ENCODE assay signal across 8 cellular contexts in the genomic region with DNA sequence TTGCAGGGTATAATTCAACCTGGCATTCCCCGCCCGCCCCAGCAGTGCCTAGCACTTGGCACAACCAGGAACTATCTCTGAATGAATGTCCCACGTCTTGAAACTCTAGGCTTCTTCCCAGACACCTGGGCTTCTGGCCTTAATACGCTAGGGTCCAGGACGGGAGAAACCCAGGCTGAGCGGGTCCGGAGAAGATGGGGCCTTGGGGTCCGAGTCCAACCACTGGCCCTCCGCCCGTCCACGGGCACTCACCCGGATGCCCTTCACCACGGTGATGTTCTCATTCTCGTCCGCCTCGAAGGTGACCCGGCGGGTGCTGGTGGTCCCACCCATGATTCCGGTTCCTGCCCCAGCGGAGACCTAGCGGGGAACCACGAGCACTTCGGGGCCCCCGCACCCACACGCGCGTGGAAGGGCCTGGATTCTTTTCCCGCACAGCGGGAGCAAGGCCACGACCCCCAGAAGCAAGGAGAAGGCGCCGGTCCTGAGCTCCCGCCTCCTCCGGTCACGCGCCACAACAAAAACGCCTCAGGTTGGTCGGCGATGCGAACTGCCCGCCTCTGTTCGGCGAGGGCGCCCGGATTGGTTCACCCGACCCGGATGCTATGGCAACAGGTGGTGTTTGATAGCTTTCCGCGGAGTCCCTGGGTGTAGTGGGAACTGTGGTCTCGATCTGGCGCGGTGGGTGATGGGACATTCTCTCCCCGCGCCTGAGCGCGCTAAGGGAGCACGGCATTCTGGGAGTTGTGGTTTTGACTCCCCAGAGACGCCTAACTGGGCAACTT. TPM values are rescaled to one million over a fixed set of nuclear protein-coding genes. Genes with fewer than 3 reads are reported as not detected.
A peak's percentile ranks its signal among the peaks of the same experiment; 100 is the strongest.
DNase-seq lines count a peak whose midpoint lies in the region; ATAC-seq and TF ChIP-seq lines count a peak whose summit lies in the region.

A gene (minus strand): TSS at position 486 of the 785 bp plus-strand sequence. CDS start 153 bp downstream, at position 333.

- CTCF ChIA-PET in Calu3 (lab: Charles Lee), result interaction anchor here (0.6 to 0.7 kb wide), 2 partner anchors 9 to 353 kb away, joined by 3 read pairs; no protein-coding TSS in a partner anchor

- H3K27ac ChIP-seq in HUES64 (ENCODE audit: low read depth, low read length) (peak within 1 kb of the TSS; percentile 37), OCI-LY1 (ENCODE audit: low read depth, low read length, poor library complexity, severe bottlenecking) (peak within 1 kb of the TSS; percentile 54)

- H3K9ac ChIP-seq in HUES64 (ENCODE audit: low read depth, low read length), result peak within 1 kb of the TSS; percentile 83
- peak within 1 kb of the TSS; percentile 82 for H3K9ac ChIP-seq in OCI-LY1 (ENCODE audit: low read length)

- peak within 1 kb of the TSS; percentile 99 for H3K4me2 ChIP-seq in OCI-LY1 (ENCODE audit: low read length)

- H3K27me3 Mint-ChIP-seq in Calu3 (ENCODE audit: unreplicated experiment), result peaks cover 10% of the 10 kb centered on the region

- peaks cover 34% of the 10 kb centered on the region for H3K4me1 ChIP-seq in HUES64 (ENCODE audit: insufficient read depth, low read length)
- H3K4me1 ChIP-seq in OCI-LY1 (ENCODE audit: insufficient read depth, low read length, severe bottlenecking), result peaks cover 32% of the 10 kb centered on the region

- H2AFZ ChIP-seq in OCI-LY1 (ENCODE audit: low read length), result peak within 1 kb of the TSS; percentile 98

- intact Hi-C loops in Calu3 (cut with micrococcal nuclease; ENCODE audit: unreplicated experiment), result no loop called here

- no peaks in the 10 kb centered on the region for H3K36me3 ChIP-seq in HUES64 (ENCODE audit: insufficient read depth, low read length)
- peaks cover 32% of the 10 kb centered on the region for H3K36me3 ChIP-seq in OCI-LY1 (ENCODE audit: insufficient read depth, low read length)

- ATAC-seq in GM21447 (IDR thresholded peaks at IDR 0.05; ENCODE audit: unreplicated experiment), result peak; percentile 99

- peaks cover 17% of the 10 kb centered on the region for H3K36me3 Mint-ChIP-seq in Calu3 (ENCODE audit: insufficient read depth, unreplicated experiment)

- TF ChIP-seq CTCF in Calu3 (IDR thresholded peaks at IDR 0.05; ENCODE audit: unreplicated experiment) (no peak), OCI-LY1 (IDR thresholded peaks at IDR 0.05; ENCODE audit: low read length) (no peak)

- no TSS peak for BruUV-seq in Calu3 (replicated peaks; lab: Mats Ljungman, UMichigan)

- no peaks in the 10 kb centered on the region for H3K9me3 Mint-ChIP-seq in Calu3 (ENCODE audit: low read depth, unreplicated experiment)

- under 1% methylated on average over 58 of the region's 58 CpGs for WGBS in HUES64

- peaks cover 14% of the 10 kb centered on the region for H3K4me1 Mint-ChIP-seq in Calu3 (ENCODE audit: low read depth, unreplicated experiment)

- H3K4me3 ChIP-seq in HUES64 (ENCODE audit: low read length) (peak within 1 kb of the TSS; percentile 74), OCI-LY1 (ENCODE audit: low read depth, low read length, poor library complexity, severe bottlenecking) (peak within 1 kb of the TSS; percentile 76)

- H3K79me2 ChIP-seq in OCI-LY1 (ENCODE audit: insufficient read depth, low read length), result peaks cover 50% of the 10 kb centered on the region

- H3K27ac Mint-ChIP-seq in Calu3 (ENCODE audit: unreplicated experiment), result peak within 1 kb of the TSS; percentile 81

- in situ Hi-C loops in endometrial microvascular endothelial cells (cut with HindIII; ENCODE audit: inconsistent ontology term, low pct_unique_long_range_greater_than_20kb, low sequenced_read_pairs), result no loop called here

- H3K9me3 ChIP-seq in HUES64 (ENCODE audit: insufficient read depth, low read depth, low read length) (no peaks in the 10 kb centered on the region), OCI-LY1 (ENCODE audit: low read length) (no peaks in the 10 kb centered on the region)

- 0 out of 2 replicates have a peak, but pooled peaks cover 3% of the 10 kb centered on the region for H4K20me1 ChIP-seq in OCI-LY1 (ENCODE audit: insufficient read depth, low read length)

- H3K4me3 Mint-ChIP-seq in Calu3 (ENCODE audit: low read depth, unreplicated experiment), result peak within 1 kb of the TSS; percentile 86

- no peaks in the 10 kb centered on the region for H3K9me2 ChIP-seq in OCI-LY1 (ENCODE audit: low read depth, low read length)

- DNase-seq in Calu3 (peak; percentile 97), mesenteric fat pad (ENCODE audit: low spot score) (peak; percentile 98)
- peak; percentile 94 for DNase-seq in activated CD8-positive, alpha-beta memory T cell treated with anti-CD3 and anti-CD28 coated beads, Interleukin-2, amount 50 U/mL, for 4 hours
- peak; percentile 85 for DNase-seq in stimulated activated CD8-positive, alpha-beta memory T cell treated with anti-CD3 and anti-CD28 coated beads, Interleukin-15, amount 100 ng/mL, for 24 hours (ENCODE audit: low read depth)

- no peaks in the 10 kb centered on the region for H3F3A ChIP-seq in OCI-LY1 (ENCODE audit: insufficient read depth, low read length)

- H3K27me3 ChIP-seq in HUES64 (ENCODE audit: insufficient read depth, low read length), result no peaks in the 10 kb centered on the region
- no peaks in the 10 kb centered on the region for H3K27me3 ChIP-seq in OCI-LY1 (ENCODE audit: insufficient read depth, low read length)

RNA-seq across cellular contexts. Expression of the gene that starts here (rescaled TPM):
- 82.2 and 89.9 TPM in 2 replicates for total RNA-seq in Calu3 (2022)
- polyA plus RNA-seq in HUES64 (2013, experiment 1 of 2), result 114 TPM
- polyA plus RNA-seq in HUES64 (2013, experiment 2 of 2), result 120 TPM
- total RNA-seq in endometrial microvascular endothelial cells (ENCODE audit: inconsistent ontology term), result 60.9 TPM
- 55.5 TPM for total RNA-seq in mesenteric fat pad

Comparison
In these comparisons a context has a peak if more than half of its experiments do, and no peak if none do; other contexts are left out.
1. Peak in every context shown above with its lines: DNase-seq, ATAC-seq, H3K4me3 ChIP-seq and H3K27ac ChIP-seq.